ENCODE assay signal across 9 cellular contexts in genomic region chr2:233424028-233424951, GRCh38.
A peak's percentile ranks its signal among the peaks of the same experiment; 100 is the strongest.
DNase-seq lines count a peak whose midpoint lies in the region; TF ChIP-seq lines count a peak whose summit lies in the region.
"Had no signal": no experiment of that assay in that cellular context is flagged by ENCODE, and none has a peak within 500 bp of the region (broad histone marks: within the 10 kb centered on the region; RNA-seq: fewer than 3 reads in every experiment).

No MANE protein-coding gene starts in this region.

- no peaks in the 10 kb centered on the region for H3K9me3 ChIP-seq in adrenal gland (replicated peaks in 1 of 3)
- no peaks in the 10 kb centered on the region for H3K9me3 ChIP-seq in suprapubic skin
- H3K9me3 ChIP-seq in ovary: no peaks in the 10 kb centered on the region

- intact Hi-C loops in adrenal gland (cut with DNase I) (no loop called here), ovary (cut with DNase I) (no loop called here)

- H3K27me3 ChIP-seq in adrenal gland (no peaks in the 10 kb centered on the region), suprapubic skin (no peaks in the 10 kb centered on the region), ovary (no peaks in the 10 kb centered on the region)

- TF ChIP-seq EP300 in suprapubic skin (IDR thresholded peaks at IDR 0.05) (no peak), ovary (IDR thresholded peaks at IDR 0.05) (no peak)

- peaks cover 85% of the 10 kb centered on the region for H3K36me3 Mint-ChIP-seq in activated CD4-positive, alpha-beta T cell treated with anti-CD3 and anti-CD28 coated beads, Interleukin-2, amount 10 ng/mL, durations not matched to agents 7 days and 5 days (ENCODE audit: low read depth)
- peaks cover 3 to 26% (median 19%) of the 10 kb centered on the region in 3 donors for H3K36me3 Mint-ChIP-seq in immature natural killer cell

- no peak overlapping the region for H3K27ac ChIP-seq in adrenal gland
- peak overlapping the region; percentile 22 for H3K27ac ChIP-seq in suprapubic skin
- no peak overlapping the region for H3K27ac ChIP-seq in ovary

- no peak for TF ChIP-seq POLR2A in adrenal gland (IDR thresholded peaks at IDR 0.05)
- TF ChIP-seq POLR2A in suprapubic skin (IDR thresholded peaks at IDR 0.05): no peak
- no peak for TF ChIP-seq POLR2A in ovary (IDR thresholded peaks at IDR 0.05)

- H3K27ac Mint-ChIP-seq in activated CD4-positive, alpha-beta T cell treated with anti-CD3 and anti-CD28 coated beads, Interleukin-2, amount 10 ng/mL, durations not matched to agents 7 days and 5 days: peak overlapping the region; percentile 60
- H3K27ac Mint-ChIP-seq in immature natural killer cell: peak overlapping the region in 5 of 6 donors; percentile 66 to 95 (median 90)

- H3K4me1 Mint-ChIP-seq in activated CD4-positive, alpha-beta T cell treated with anti-CD3 and anti-CD28 coated beads, Interleukin-2, amount 10 ng/mL, durations not matched to agents 7 days and 5 days: peaks cover 89% of the 10 kb centered on the region
- H3K4me1 Mint-ChIP-seq in immature natural killer cell: peaks cover 90 to 99% of the 10 kb centered on the region in 2 donors

- no peak overlapping the region for H3K4me3 ChIP-seq in adrenal gland
- H3K4me3 ChIP-seq in suprapubic skin: no peak overlapping the region
- H3K4me3 ChIP-seq in ovary: no peak overlapping the region

- H3K36me3 ChIP-seq in adrenal gland (replicated peaks in 1 of 2): no peaks in the 10 kb centered on the region
- no peaks in the 10 kb centered on the region for H3K36me3 ChIP-seq in suprapubic skin
- H3K36me3 ChIP-seq in ovary: no peaks in the 10 kb centered on the region

- no peak for TF ChIP-seq CTCF in adrenal gland (IDR thresholded peaks at IDR 0.05)
- no peak for TF ChIP-seq CTCF in suprapubic skin (IDR thresholded peaks at IDR 0.05)
- no peak for TF ChIP-seq CTCF in ovary (IDR thresholded peaks at IDR 0.05)

- no peak overlapping the region for H3K4me3 Mint-ChIP-seq in activated CD4-positive, alpha-beta T cell treated with anti-CD3 and anti-CD28 coated beads, Interleukin-2, amount 10 ng/mL, durations not matched to agents 7 days and 5 days
- peak overlapping the region in 3 of 5 donors; percentile 7 to 59 (median 30) for H3K4me3 Mint-ChIP-seq in immature natural killer cell

- DNase-seq in activated CD4-positive, alpha-beta T cell treated with anti-CD3 and anti-CD28 coated beads, Interleukin-2, amount 10 ng/mL, durations not matched to agents 7 days and 5 days: peak; percentile 4
- no peak for DNase-seq in activated CD4-positive, alpha-beta T cell treated with anti-CD3 and anti-CD28 coated beads for 1 hour
- DNase-seq in adrenal gland: peak in 6 of 7 donors; percentile 59 to 78 (median 69)
- DNase-seq in immature natural killer cell: no peak
- DNase-seq in suprapubic skin (ENCODE audit: low spot score in 2 of 2): peak in 1 of 2 donors; percentile 74
- no peak for DNase-seq in T-helper 9 cell
- DNase-seq in ovary: no peak
- DNase-seq in NCI-H187 (lab: John Stamatoyannopoulos, UW): no peak
- DNase-seq: effector CD4-positive, alpha-beta T cell had no signal

- H3K4me1 ChIP-seq in adrenal gland (replicated peaks in 1 of 2): peaks cover 0 to 9% of the 10 kb centered on the region in 2 donors
- H3K4me1 ChIP-seq in suprapubic skin: peaks cover 7% of the 10 kb centered on the region
- H3K4me1 ChIP-seq in ovary (ENCODE audit: insufficient read depth): peaks cover 13% of the 10 kb centered on the region

- no peaks in the 10 kb centered on the region for H3K27me3 Mint-ChIP-seq in activated CD4-positive, alpha-beta T cell treated with anti-CD3 and anti-CD28 coated beads, Interleukin-2, amount 10 ng/mL, durations not matched to agents 7 days and 5 days
- peaks cover 0 to 5% (median 3%) of the 10 kb centered on the region in 3 donors for H3K27me3 Mint-ChIP-seq in immature natural killer cell (ENCODE audit: low read depth in 3 of 3)

- CTCF ChIA-PET in activated CD4-positive, alpha-beta T cell treated with anti-CD3 and anti-CD28 coated beads, Interleukin-2, amount 10 ng/mL, durations not matched to agents 7 days and 5 days (lab: Charles Lee): interaction anchor here (0.9 to 2.0 kb wide), 4 partner anchors 10 to 70 kb away, joined by 3 to 4 read pairs (median 4); partner anchors contain the start of gene DGKD

- H3K9me3 Mint-ChIP-seq in activated CD4-positive, alpha-beta T cell treated with anti-CD3 and anti-CD28 coated beads, Interleukin-2, amount 10 ng/mL, durations not matched to agents 7 days and 5 days: peaks cover 22% of the 10 kb centered on the region
- peaks cover 0 to 2% (median 0%) of the 10 kb centered on the region in 6 donors for H3K9me3 Mint-ChIP-seq in immature natural killer cell

- 83 to 90% (median 88%) methylated on average over 20 to 22 of the region's 22 CpGs for WGBS in adrenal gland, 4 donors
- WGBS in suprapubic skin: 83% methylated on average over 21 of the region's 22 CpGs
- WGBS in ovary, 3 donors: 92 to 95% (median 94%) methylated on average over 22 of the region's 22 CpGs

- POLR2A ChIA-PET in activated CD4-positive, alpha-beta T cell treated with anti-CD3 and anti-CD28 coated beads, Interleukin-2, amount 10 ng/mL, durations not matched to agents 7 days and 5 days (lab: Charles Lee): no interaction called here

Comparison
In these comparisons a context has a peak if more than half of its experiments do, and no peak if none do; other contexts are left out.
1. DNase-seq: peak in activated CD4-positive, alpha-beta T cell treated with anti-CD3 and anti-CD28 coated beads, Interleukin-2, amount 10 ng/mL, durations not matched to agents 7 days and 5 days (single experiment) and adrenal gland (6 of 7); none in activated CD4-positive, alpha-beta T cell treated with anti-CD3 and anti-CD28 coated beads for 1 hour (single experiment), immature natural killer cell (0 of 3), T-helper 9 cell (single experiment), ovary (0 of 5) and NCI-H187 (0 of 2).